ENCODE assay signal across 8 cellular contexts in the genomic region with DNA sequence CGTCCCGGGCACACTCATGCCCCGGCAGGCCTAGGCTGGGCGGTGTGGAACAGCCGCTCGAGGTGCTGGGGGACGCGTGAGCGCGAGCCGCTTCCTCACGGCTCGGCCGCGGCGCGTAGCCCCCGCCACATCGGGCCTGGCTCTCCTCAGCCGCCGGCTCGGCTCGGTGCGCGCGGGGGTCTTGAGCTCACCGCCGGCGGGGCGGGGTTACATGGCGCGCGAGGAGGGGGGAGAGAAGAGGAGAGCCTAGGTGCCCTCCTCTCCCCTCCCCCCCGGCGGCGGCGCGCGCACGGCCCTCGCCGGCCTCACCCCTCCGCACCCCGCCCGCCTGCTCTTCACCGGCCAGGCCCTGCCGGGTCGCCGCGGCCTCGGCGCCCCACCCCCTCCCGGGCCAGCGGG. TPM values are rescaled to one million over a fixed set of nuclear protein-coding genes. Genes with fewer than 3 reads are reported as not detected.
DNase-seq lines count a peak whose midpoint lies in the region; ATAC-seq and TF ChIP-seq lines count a peak whose summit lies in the region.

No MANE protein-coding gene starts in this region.

- H3K9ac ChIP-seq in mucosa of stomach (ENCODE audit: low read length): peak overlapping the region; percentile 88

- peak overlapping the region; percentile 81 for H3K4me3 ChIP-seq in epithelial cell of proximal tubule (ENCODE audit: low read depth, low read length)
- peak overlapping the region; percentile 44 for H3K4me3 ChIP-seq in mucosa of stomach (ENCODE audit: low read length)

- peak; percentile 5 to 15 for DNase-seq in AML-193 (lab: John Stamatoyannopoulos, UW)
- peak; percentile 88 for DNase-seq in NCI-H82 (lab: John Stamatoyannopoulos, UW)
- DNase-seq in activated T-cell treated with anti-CD3 and anti-CD28 coated beads for 1 hour (ENCODE audit: low read depth): peak; percentile 75
- no peak for DNase-seq in epithelial cell of proximal tubule (ENCODE audit: low read depth)
- DNase-seq in stimulated activated CD8-positive, alpha-beta memory T cell treated with anti-CD3 and anti-CD28 coated beads, Interleukin-7, amount 100 ng/mL, for 24 hours (ENCODE audit: low read depth): peak; percentile 50

- no peaks in the 10 kb centered on the region for H3K27me3 ChIP-seq in mucosa of stomach (ENCODE audit: control insufficient read depth, insufficient read depth, low read length)

- H3K4me1 ChIP-seq in mucosa of stomach (ENCODE audit: control insufficient read depth, insufficient read depth, low read length): peaks cover 9% of the 10 kb centered on the region

- H3K36me3 ChIP-seq in mucosa of stomach (ENCODE audit: control insufficient read depth, insufficient read depth, low read length): no peaks in the 10 kb centered on the region

- ATAC-seq in GM19025 (IDR thresholded peaks at IDR 0.05; ENCODE audit: low read depth, unreplicated experiment) (peak; percentile 43), HG03280 (IDR thresholded peaks at IDR 0.05; ENCODE audit: unreplicated experiment) (peak; percentile 52)

- no peak for TF ChIP-seq CTCF in epithelial cell of proximal tubule (conservative IDR thresholded peaks at IDR 0.05; ENCODE audit: low read depth, low read length)

- no peaks in the 10 kb centered on the region for H3K9me3 ChIP-seq in mucosa of stomach (ENCODE audit: control insufficient read depth, low read length)

RNA-seq across cellular contexts. Expression of a gene that starts 7.7 kb away (rescaled TPM):
- 17.1 and 21.8 TPM in 2 replicates for total RNA-seq in epithelial cell of proximal tubule
